8 cellular contexts compared by ENCODE assay signal in the genomic region with DNA sequence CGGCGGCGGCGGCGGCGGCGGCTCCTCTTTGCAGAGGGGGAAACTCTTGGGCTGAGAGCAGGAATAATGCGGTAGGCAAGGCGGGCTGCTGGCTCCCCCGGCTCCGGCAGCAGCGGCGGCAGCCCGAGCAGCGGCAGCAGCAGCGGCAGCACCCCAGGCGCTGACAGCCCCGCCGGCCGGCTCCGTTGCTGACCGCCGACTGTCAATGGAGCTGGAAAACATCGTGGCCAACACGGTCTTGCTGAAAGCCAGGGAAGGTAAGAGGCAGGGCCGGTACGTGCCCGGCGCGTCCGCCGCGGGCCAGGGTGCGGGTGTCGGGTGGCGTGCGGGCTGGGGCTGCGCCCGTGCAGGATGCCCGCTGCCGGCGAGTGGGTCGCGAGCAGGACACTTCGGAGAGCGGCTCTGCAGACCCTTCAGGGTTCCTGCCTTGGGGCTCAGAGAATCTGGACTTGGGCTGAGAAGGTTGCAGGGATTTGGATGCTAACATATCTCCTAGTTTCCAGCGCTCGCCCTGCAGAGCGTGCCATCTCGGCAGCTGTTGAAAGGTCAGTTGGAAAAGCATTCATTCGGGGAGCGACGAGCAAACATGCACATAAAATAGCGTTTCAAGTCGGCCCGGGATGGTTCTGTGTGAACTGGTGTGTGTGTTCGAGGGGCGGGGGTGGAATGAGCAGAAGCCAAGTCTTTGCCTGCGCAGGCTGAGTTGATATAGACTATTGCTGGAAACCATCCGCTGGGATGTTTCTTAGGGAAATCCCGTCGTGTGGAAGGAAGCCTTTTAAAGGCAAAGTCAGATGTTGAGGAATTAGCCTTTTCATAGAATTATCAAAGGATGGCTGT. TPM values are rescaled to one million over a fixed set of nuclear protein-coding genes. Genes with fewer than 3 reads are reported as not detected.
DNase-seq lines count a peak whose midpoint lies in the region; ATAC-seq and TF ChIP-seq lines count a peak whose summit lies in the region.

No MANE protein-coding gene starts in this region.

- peak overlapping the region; percentile 95 for H3K4me3 Mint-ChIP-seq in natural killer cell treated with Interleukin-12 subunit alpha and Interleukin-12 subunit beta and Interleukin-15 and Interleukin-18, amount 100 ng/mL, for 72 hours
- peak overlapping the region; percentile 92 for H3K4me3 Mint-ChIP-seq in type B pancreatic cell

- DNase-seq in NCI-H82 (lab: John Stamatoyannopoulos, UW) (peak; percentile 63), fibroblast of villous mesenchyme (ENCODE audit: low read depth) (peak; percentile 69), type B pancreatic cell (ENCODE audit: extremely low spot score, unreplicated experiment) (peak; percentile 76)
- peak; percentile 23 to 34 (median 29) for DNase-seq in activated naive CD4-positive, alpha-beta T cell (lab: John Stamatoyannopoulos, UW)
- no peak for DNase-seq in natural killer cell treated with Interleukin-12 subunit alpha and Interleukin-12 subunit beta and Interleukin-15 and Interleukin-18, amount 100 ng/mL, for 72 hours (ENCODE audit: low spot score)

- H3K4me3 ChIP-seq in GM08714 (ENCODE audit: low read length) (peak overlapping the region; percentile 88), fibroblast of villous mesenchyme (ENCODE audit: low read depth, low read length) (peak overlapping the region; percentile 99)

- no peaks in the 10 kb centered on the region for H3K27me3 Mint-ChIP-seq in natural killer cell treated with Interleukin-12 subunit alpha and Interleukin-12 subunit beta and Interleukin-15 and Interleukin-18, amount 100 ng/mL, for 72 hours
- H3K27me3 Mint-ChIP-seq in type B pancreatic cell = peaks cover 12% of the 10 kb centered on the region

- peaks cover 38 to 54% of the 10 kb centered on the region in 2 donors for H3K4me1 Mint-ChIP-seq in natural killer cell treated with Interleukin-12 subunit alpha and Interleukin-12 subunit beta and Interleukin-15 and Interleukin-18, amount 100 ng/mL, for 72 hours (ENCODE audit: low read depth in 2 of 2)
- peaks cover 52% of the 10 kb centered on the region for H3K4me1 Mint-ChIP-seq in type B pancreatic cell (ENCODE audit: unreplicated experiment)

- H3K36me3 Mint-ChIP-seq in natural killer cell treated with Interleukin-12 subunit alpha and Interleukin-12 subunit beta and Interleukin-15 and Interleukin-18, amount 100 ng/mL, for 72 hours = no peaks in the 10 kb centered on the region
- no peaks in the 10 kb centered on the region for H3K36me3 Mint-ChIP-seq in type B pancreatic cell

- no peaks in the 10 kb centered on the region for H3K9me3 Mint-ChIP-seq in natural killer cell treated with Interleukin-12 subunit alpha and Interleukin-12 subunit beta and Interleukin-15 and Interleukin-18, amount 100 ng/mL, for 72 hours
- H3K9me3 Mint-ChIP-seq in type B pancreatic cell = no peaks in the 10 kb centered on the region

- TF ChIP-seq CTCF in fibroblast of villous mesenchyme (IDR thresholded peaks at IDR 0.05; ENCODE audit: insufficient read depth, low read depth, low read length) (no peak), type B pancreatic cell (conservative IDR thresholded peaks at IDR 0.05) (peak; percentile 4)

- peak overlapping the region; percentile 76 to 82 for H3K27ac Mint-ChIP-seq in natural killer cell treated with Interleukin-12 subunit alpha and Interleukin-12 subunit beta and Interleukin-15 and Interleukin-18, amount 100 ng/mL, for 72 hours
- peak overlapping the region; percentile 54 for H3K27ac Mint-ChIP-seq in type B pancreatic cell

- ATAC-seq in HG02759 (IDR thresholded peaks at IDR 0.05; ENCODE audit: unreplicated experiment) (peak; percentile 12), HG02973 (IDR thresholded peaks at IDR 0.05; ENCODE audit: unreplicated experiment) (no peak)
- ATAC-seq in natural killer cell treated with Interleukin-12 subunit alpha and Interleukin-12 subunit beta and Interleukin-15 and Interleukin-18, amount 100 ng/mL, for 72 hours = peak; percentile 21 to 29

RNA-seq across cellular contexts. Expression of gene GRK5, which starts 0.6 kb away (rescaled TPM):
- total RNA-seq in fibroblast of villous mesenchyme (15.5 and 16.0 TPM in 2 replicates), type B pancreatic cell (ENCODE audit: low replicate concordance) (10.8 and 24.8 TPM in 2 replicates)
- total RNA-seq in natural killer cell treated with Interleukin-12 subunit alpha and Interleukin-12 subunit beta and Interleukin-15 and Interleukin-18, amount 100 ng/mL, for 72 hours = 10 to 100 TPM; 11.1 to 16.2 TPM

RNA-seq across cellular contexts. Expression of gene PRDX3, which starts 29.3 kb away (rescaled TPM):
- total RNA-seq in fibroblast of villous mesenchyme (120 and 222 TPM in 2 replicates), type B pancreatic cell (ENCODE audit: low replicate concordance) (95.0 and 126 TPM in 2 replicates)
- 100 to 1,000 TPM; 137 to 144 TPM for total RNA-seq in natural killer cell treated with Interleukin-12 subunit alpha and Interleukin-12 subunit beta and Interleukin-15 and Interleukin-18, amount 100 ng/mL, for 72 hours

RNA-seq across cellular contexts. Expression of gene SFXN4, which starts 42.4 kb away (rescaled TPM):
- 11.3 and 13.0 TPM in 2 replicates for total RNA-seq in fibroblast of villous mesenchyme
- 10 to 100 TPM; 22.4 to 48.0 TPM for total RNA-seq in natural killer cell treated with Interleukin-12 subunit alpha and Interleukin-12 subunit beta and Interleukin-15 and Interleukin-18, amount 100 ng/mL, for 72 hours
- 26.8 and 40.8 TPM in 2 replicates for total RNA-seq in type B pancreatic cell (ENCODE audit: low replicate concordance)
